1 cellular context compared by ENCODE assay signal in the genomic region with DNA sequence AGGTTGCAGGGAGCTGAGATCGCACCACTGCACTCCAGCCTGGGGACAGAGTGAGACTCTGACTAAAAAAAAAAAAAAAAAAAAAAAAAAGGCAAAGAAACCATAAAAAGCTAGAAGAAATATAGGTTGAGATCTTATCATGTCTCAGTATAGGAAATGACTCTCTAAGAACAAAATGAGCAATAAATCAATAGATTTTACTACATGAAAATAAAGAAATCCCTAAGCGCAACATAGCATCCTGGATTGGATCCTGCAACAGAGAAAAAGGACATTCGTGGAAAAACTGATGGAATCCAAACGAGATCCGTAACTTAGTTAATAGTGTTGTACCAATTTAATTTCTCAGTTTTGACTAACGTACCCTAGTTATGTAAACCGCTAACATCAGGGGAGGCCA.
TF ChIP-seq lines count a peak whose summit lies in the region.

No MANE protein-coding gene starts in this region.

TF ChIP-seq in HepG2, 621 proteins besides CTCF, POLR2A, EP300 and RAD21:
- TF ChIP-seq TCF12 (IDR thresholded peaks at IDR 0.05) (no peak), TCF12 (CRISPR knock-in tag; IDR thresholded peaks at IDR 0.05) (0 out of 2 replicates have a peak, but pooled peaks have one; percentile 5), HCFC1 (IDR thresholded peaks at IDR 0.05; ENCODE audit: low read depth, low read length) (no peak), ZNF30 (CRISPR knock-in tag; IDR thresholded peaks at IDR 0.05) (no peak), ESRRA (CRISPR knock-in tag; IDR thresholded peaks at IDR 0.05; ENCODE audit: low read depth) (no peak), TAF15 (IDR thresholded peaks at IDR 0.05; ENCODE audit: low read depth, low read length, poor library complexity, severe bottlenecking) (no peak)
